In genomic region chr11:66962247-66962646, GRCh38 we compare ENCODE assay signal across 39 cellular contexts. TPM values are rescaled to one million over a fixed set of nuclear protein-coding genes. Genes with fewer than 3 reads are reported as not detected.
"Had no signal": no experiment of that assay in that cellular context is flagged by ENCODE, and none has a peak within 500 bp of the region (broad histone marks: within the 10 kb centered on the region; RNA-seq: fewer than 3 reads in every experiment).

No MANE protein-coding gene starts in this region.

- H3K9me3 Mint-ChIP-seq: activated CD4-positive, alpha-beta memory T cell treated with anti-CD3 and anti-CD28 coated beads for 36 hours; activated CD4-positive, alpha-beta T cell treated with anti-CD3 and anti-CD28 coated beads, Interleukin-2, amount 10 ng/mL, durations not matched to agents 24 days and 14 days; activated CD8-positive, alpha-beta T cell treated with anti-CD3 and anti-CD28 coated beads for 36 hours; activated naive CD4-positive, alpha-beta T cell treated with anti-CD3 and anti-CD28 coated beads for 36 hours; activated naive CD4-positive, alpha-beta T cell treated with anti-CD3 and anti-CD28 coated beads, Interleukin-2, amount 50 U/mL, for 72 hours; activated naive CD8-positive, alpha-beta T cell treated with anti-CD3 and anti-CD28 coated beads for 36 hours; activated T-cell treated with anti-CD3 and anti-CD28 coated beads, Interleukin-2, amount 50 U/mL, for 4 hours; activated T-cell treated with anti-CD3 and anti-CD28 coated beads, Interleukin-2, amount 50 U/mL, for 72 hours; activated T-helper 1 cell treated with anti-CD3 and anti-CD28 coated beads, Interleukin-12 subunit alpha, Interleukin-12 subunit beta, Interleukin-2, Interleukin-4 antibody, amounts not matched to agents 30 ng/mL and 10 ng/mL and 1 ng/mL, durations not matched to agents 14 hours and 24 hours and 36 hours; activated T-helper 17 cell treated with anti-CD3 and anti-CD28 coated beads, Interleukin-2, amount 50 U/mL, for 72 hours; T-helper 1 cell treated with Interleukin-12 subunit alpha and Interleukin-12 subunit beta and Interleukin-4 antibody, amounts not matched to agents 30 μg/mL and 1 μg/mL, for 36 hours; T-helper 2 cell treated with Interferon-gamma antibody and Interleukin-4, amounts not matched to agents 5 μg/mL and 100 μg/mL, for 36 hours had no signal

- H3K27ac Mint-ChIP-seq: activated B cell treated with CpG ODN at 0.5 μM for 24 hours; activated CD4-positive, alpha-beta memory T cell treated with anti-CD3 and anti-CD28 coated beads for 36 hours; activated CD4-positive, alpha-beta T cell treated with anti-CD3 and anti-CD28 coated beads, Interleukin-2, amount 10 ng/mL, durations not matched to agents 24 days and 14 days; activated CD8-positive, alpha-beta T cell treated with anti-CD3 and anti-CD28 coated beads for 36 hours; activated naive CD4-positive, alpha-beta T cell treated with anti-CD3 and anti-CD28 coated beads for 36 hours; activated naive CD4-positive, alpha-beta T cell treated with anti-CD3 and anti-CD28 coated beads, Interleukin-2, amount 50 U/mL, for 72 hours; activated naive CD8-positive, alpha-beta T cell treated with anti-CD3 and anti-CD28 coated beads for 36 hours; activated T-cell treated with anti-CD3 and anti-CD28 coated beads, Interleukin-2, amount 50 U/mL, for 72 hours; activated T-helper 1 cell treated with anti-CD3 and anti-CD28 coated beads, Interleukin-12 subunit alpha, Interleukin-12 subunit beta, Interleukin-2, Interleukin-4 antibody, amounts not matched to agents 30 ng/mL and 10 ng/mL and 1 ng/mL, durations not matched to agents 14 hours and 24 hours and 36 hours; activated T-helper 17 cell treated with anti-CD3 and anti-CD28 coated beads, Interleukin-2, amount 50 U/mL, for 72 hours; T-helper 1 cell treated with Interleukin-12 subunit alpha and Interleukin-12 subunit beta and Interleukin-4 antibody, amounts not matched to agents 30 μg/mL and 1 μg/mL, for 36 hours; T-helper 2 cell treated with Interferon-gamma antibody and Interleukin-4, amounts not matched to agents 5 μg/mL and 100 μg/mL, for 36 hours had no signal

- H3K27me3 Mint-ChIP-seq: activated CD4-positive, alpha-beta T cell treated with anti-CD3 and anti-CD28 coated beads, Interleukin-2, amount 10 ng/mL, durations not matched to agents 24 days and 14 days had no signal

- H3K36me3 Mint-ChIP-seq: activated CD4-positive, alpha-beta memory T cell treated with anti-CD3 and anti-CD28 coated beads for 36 hours; activated naive CD4-positive, alpha-beta T cell treated with anti-CD3 and anti-CD28 coated beads, Interleukin-2, amount 50 U/mL, for 72 hours; activated naive CD8-positive, alpha-beta T cell treated with anti-CD3 and anti-CD28 coated beads for 36 hours had no signal

- H3K36me3 ChIP-seq: adrenal gland, brain microvascular endothelial cell, breast epithelium had no signal

- H3K27me3 ChIP-seq: adrenal gland, body of pancreas, brain microvascular endothelial cell, breast epithelium had no signal

- H3K9me3 ChIP-seq: adrenal gland, body of pancreas, breast epithelium had no signal

- H3K4me3 Mint-ChIP-seq: activated B cell treated with CpG ODN at 0.5 μM for 24 hours; activated CD4-positive, alpha-beta memory T cell treated with anti-CD3 and anti-CD28 coated beads for 36 hours; activated CD4-positive, alpha-beta T cell treated with anti-CD3 and anti-CD28 coated beads, Interleukin-2, amount 10 ng/mL, durations not matched to agents 24 days and 14 days; activated CD8-positive, alpha-beta T cell treated with anti-CD3 and anti-CD28 coated beads for 36 hours; activated naive CD4-positive, alpha-beta T cell treated with anti-CD3 and anti-CD28 coated beads for 36 hours; activated naive CD8-positive, alpha-beta T cell treated with anti-CD3 and anti-CD28 coated beads for 36 hours; activated T-cell treated with anti-CD3 and anti-CD28 coated beads, Interleukin-2, amount 50 U/mL, for 4 hours; activated T-cell treated with anti-CD3 and anti-CD28 coated beads, Interleukin-2, amount 50 U/mL, for 72 hours; activated T-helper 1 cell treated with anti-CD3 and anti-CD28 coated beads, Interleukin-12 subunit alpha, Interleukin-12 subunit beta, Interleukin-2, Interleukin-4 antibody, amounts not matched to agents 30 ng/mL and 10 ng/mL and 1 ng/mL, durations not matched to agents 14 hours and 24 hours and 36 hours; activated T-helper 17 cell treated with anti-CD3 and anti-CD28 coated beads, Interleukin-2, amount 50 U/mL, for 72 hours; T-helper 1 cell treated with Interleukin-12 subunit alpha and Interleukin-12 subunit beta and Interleukin-4 antibody, amounts not matched to agents 30 μg/mL and 1 μg/mL, for 36 hours; T-helper 2 cell treated with Interferon-gamma antibody and Interleukin-4, amounts not matched to agents 5 μg/mL and 100 μg/mL, for 36 hours had no signal

- ATAC-seq: activated CD8-positive, alpha-beta T cell treated with anti-CD3 and anti-CD28 coated beads for 36 hours; activated naive CD4-positive, alpha-beta T cell treated with anti-CD3 and anti-CD28 coated beads, Interleukin-2, amount 50 U/mL, for 72 hours; activated T-cell treated with anti-CD3 and anti-CD28 coated beads, Interleukin-2, amount 50 U/mL, for 4 hours; activated T-cell treated with anti-CD3 and anti-CD28 coated beads, Interleukin-2, amount 50 U/mL, for 72 hours; activated T-helper 17 cell treated with anti-CD3 and anti-CD28 coated beads, Interleukin-2, amount 50 U/mL, for 72 hours; body of pancreas had no signal

- H3K27ac ChIP-seq: adrenal gland, body of pancreas, brain microvascular endothelial cell, breast epithelium, VCaP had no signal

- DNase-seq: activated B cell treated with CpG ODN at 0.5 μM for 24 hours; activated CD4-positive, alpha-beta memory T cell treated with anti-CD3 and anti-CD28 coated beads for 36 hours; activated CD4-positive, alpha-beta T cell treated with anti-CD3 and anti-CD28 coated beads for 4 hours; activated CD4-positive, alpha-beta T cell treated with anti-CD3 and anti-CD28 coated beads, Interleukin-2, amount 10 ng/mL, durations not matched to agents 24 days and 14 days; activated CD4-positive, alpha-beta T cell treated with anti-CD3 and anti-CD28 coated beads, Interleukin-2, amount 50 U/mL, for 1 hour; activated CD4-positive, alpha-beta T cell treated with anti-CD3 and anti-CD28 coated beads, Interleukin-2, amount 50 U/mL, for 4 hours; activated CD4-positive, CD25-positive, alpha-beta regulatory T cell treated with anti-CD3 and anti-CD28 coated beads, Interleukin-2, amount 50 U/mL, for 72 hours; activated CD8-positive, alpha-beta memory T cell treated with anti-CD3 and anti-CD28 coated beads, Interleukin-2, amount 50 U/mL, for 4 hours; activated CD8-positive, alpha-beta T cell treated with anti-CD3 and anti-CD28 coated beads for 36 hours; activated effector memory CD4-positive, alpha-beta T cell treated with anti-CD3 and anti-CD28 coated beads, Interleukin-2, amount 50 U/mL, for 16 hours; activated gamma-delta T cell treated with Interleukin-2 at 50 U/mL for 16 hours; activated naive CD4-positive, alpha-beta T cell; activated naive CD4-positive, alpha-beta T cell treated with anti-CD3 and anti-CD28 coated beads for 36 hours; activated naive CD4-positive, alpha-beta T cell treated with anti-CD3 and anti-CD28 coated beads, Interleukin-2, amount 50 U/mL, for 16 hours; activated naive CD8-positive, alpha-beta T cell treated with anti-CD3 and anti-CD28 coated beads for 36 hours; activated T-cell treated with anti-CD3 and anti-CD28 coated beads for 4 hours; activated T-cell treated with anti-CD3 and anti-CD28 coated beads, Interleukin-2, amount 50 U/mL, for 1 hour; activated T-cell treated with anti-CD3 and anti-CD28 coated beads, Interleukin-2, amount 50 U/mL, for 4 hours; activated T-cell treated with anti-CD3 and anti-CD28 coated beads, Interleukin-2, amount 50 U/mL, for 72 hours; adrenal gland; amniotic stem cell; aorta; body of pancreas; brain microvascular endothelial cell; central memory CD4-positive, alpha-beta T cell; T-helper 1 cell; T-helper 2 cell; T-helper 9 cell had no signal

- H3K4me3 ChIP-seq: adrenal gland, body of pancreas, breast epithelium had no signal

RNA-seq across cellular contexts. Expression of gene C11orf86, which starts 12.9 kb away (rescaled TPM):
- total RNA-seq: activated B cell treated with CpG ODN at 0.5 μM for 24 hours; activated CD4-positive, alpha-beta memory T cell treated with anti-CD3 and anti-CD28 coated beads for 36 hours; activated CD4-positive, alpha-beta T cell treated with anti-CD3 and anti-CD28 coated beads, Interleukin-2, amount 10 ng/mL, durations not matched to agents 24 days and 14 days; activated CD8-positive, alpha-beta memory T cell treated with anti-CD3 and anti-CD28 coated beads for 36 hours; activated CD8-positive, alpha-beta T cell treated with anti-CD3 and anti-CD28 coated beads for 36 hours; activated naive CD4-positive, alpha-beta T cell treated with anti-CD3 and anti-CD28 coated beads for 36 hours; activated naive CD4-positive, alpha-beta T cell treated with anti-CD3 and anti-CD28 coated beads, Interleukin-2, amount 50 U/mL, for 72 hours; activated naive CD8-positive, alpha-beta T cell treated with anti-CD3 and anti-CD28 coated beads for 36 hours; activated T-cell treated with anti-CD3 and anti-CD28 coated beads, Interleukin-2, amount 50 U/mL, for 4 hours; activated T-cell treated with anti-CD3 and anti-CD28 coated beads, Interleukin-2, amount 50 U/mL, for 72 hours; activated T-helper 1 cell treated with anti-CD3 and anti-CD28 coated beads, Interleukin-12 subunit alpha, Interleukin-12 subunit beta, Interleukin-2, Interleukin-4 antibody, amounts not matched to agents 30 ng/mL and 10 ng/mL and 1 ng/mL, durations not matched to agents 14 hours and 24 hours and 36 hours; activated T-helper 17 cell treated with anti-CD3 and anti-CD28 coated beads, Interleukin-2, amount 50 U/mL, for 72 hours; aorta; astrocyte; body of pancreas; breast epithelium; cardiac septum; cerebellum had no signal
